In the genomic region with DNA sequence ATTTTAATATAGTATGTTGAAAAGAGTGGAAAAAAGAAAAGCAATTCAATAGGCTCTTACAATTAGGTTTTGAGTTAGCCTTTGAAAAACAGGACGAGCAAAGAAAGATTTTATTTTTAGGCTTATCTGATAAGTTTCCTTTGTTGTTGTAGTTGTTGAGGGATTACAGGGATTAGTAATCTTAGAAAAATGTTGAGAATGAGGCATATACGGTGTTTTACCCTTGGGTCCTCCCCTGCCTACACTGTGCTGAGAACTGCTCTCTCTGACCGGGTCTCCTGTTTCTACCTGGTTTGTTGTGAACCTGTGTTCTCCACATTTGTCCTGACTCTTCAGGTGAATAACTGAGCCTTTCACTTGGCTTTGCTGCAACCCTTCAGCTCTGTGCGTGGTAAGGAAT, we compare ENCODE assay signal across 21 cellular contexts. TPM values are rescaled to one million over a fixed set of nuclear protein-coding genes. Genes with fewer than 3 reads are reported as not detected.
DNase-seq lines count a peak whose midpoint lies in the region; ATAC-seq, FAIRE-seq and TF ChIP-seq lines count a peak whose summit lies in the region.
"Had no signal": no experiment of that assay in that cellular context is flagged by ENCODE, and none has a peak within 500 bp of the region (broad histone marks: within the 10 kb centered on the region; RNA-seq: fewer than 3 reads in every experiment).

No MANE protein-coding gene starts in this region.

- CTCF ChIA-PET in HepG2 (lab: Yijun Ruan, JAX; ENCODE audit: low intra/inter-chr PET ratio, low total read pairs) (no interaction called here), WTC11 (lab: Charles Lee) (interaction anchor here (1.4 kb wide), 2 partner anchors 17 to 260 kb away, joined by 3 to 4 read pairs; partner anchors contain the start of gene CALHM5)

- TF ChIP-seq EP300 in HepG2 (IDR thresholded peaks at IDR 0.05; ENCODE audit: low read depth in 2 of 2, low read length in 2 of 2) (no peak), HepG2 (CRISPR knock-in tag; IDR thresholded peaks at IDR 0.05; ENCODE audit: borderline replicate concordance) (no peak)

- TF ChIP-seq CTCF in HepG2 (CRISPR knock-in tag; IDR thresholded peaks at IDR 0.05) (no peak), right lobe of liver (IDR thresholded peaks at IDR 0.05) (no peak), WTC11 (IDR thresholded peaks at IDR 0.05) (no peak)

- H3K4me1 Mint-ChIP-seq in WTC11: peaks cover 54% of the 10 kb centered on the region

- TF ChIP-seq POLR2A in HepG2 (IDR thresholded peaks at IDR 0.05; ENCODE audit: insufficient read depth in 1 of 2, low read depth in 2 of 2, low read length in 2 of 2) (no peak), right lobe of liver (IDR thresholded peaks at IDR 0.05) (no peak)

- BruUV-seq in HepG2 (replicated peaks; lab: Mats Ljungman, UMichigan): no TSS peak

- H3K27ac Mint-ChIP-seq in WTC11: peak overlapping the region; percentile 21; the same call in 1 of the 2 replicates
- H3K27ac Mint-ChIP-seq: activated T-cell treated with anti-CD3 and anti-CD28 coated beads, Interleukin-2, amount 50 U/mL, for 24 hours; CD8-positive, alpha-beta T cell had no signal

- intact Hi-C loops in HepG2 (cut with micrococcal nuclease; ENCODE audit: unreplicated experiment) (no loop called here), right lobe of liver (cut with DNase I) (no loop called here)

- no peaks in the 10 kb centered on the region for H3K9me3 ChIP-seq in HepG2 (ENCODE audit: low read length)
- H3K9me3 ChIP-seq in right lobe of liver: no peaks in the 10 kb centered on the region
- H3K9me3 ChIP-seq: heart right ventricle, sigmoid colon, thyroid gland had no signal

- no peak for FAIRE-seq in HepG2 (lab: Jason Lieb, UNC)

- no peak overlapping the region for H3K9ac ChIP-seq in HepG2 (ENCODE audit: insufficient read depth, low read depth, low read length)

- DNase-seq in HepG2 (ENCODE audit: low spot score) (peak; percentile 20), right lobe of liver (no peak), WTC11 (ENCODE audit: low spot score) (no peak), hepatic stellate cell (ENCODE audit: low spot score) (peak; percentile 11), COLO829 (ENCODE audit: low spot score) (no peak), globus pallidus (ENCODE audit: low spot score) (no peak), NCI-H1048 (lab: John Stamatoyannopoulos, UW) (no peak)
- no peak for DNase-seq in stimulated activated CD4-positive, alpha-beta T cell treated with anti-CD3 and anti-CD28 coated beads, Interleukin-1b, Interleukin-23, amount 100 ng/mL, for 48 hours
- DNase-seq: activated T-cell treated with anti-CD3 and anti-CD28 coated beads, Interleukin-2, amount 50 U/mL, for 24 hours; CD8-positive, alpha-beta T cell; heart right ventricle; KBM-7; NCI-H1436; NCI-H446; nucleus accumbens; sigmoid colon; thyroid gland had no signal

- ATAC-seq in HepG2 (peak; percentile 58), right lobe of liver (no peak), WTC11 (peak; percentile 23; the same call in 1 of the 2 replicates)
- ATAC-seq: CD8-positive, alpha-beta T cell had no signal

- H3K4me2 ChIP-seq in HepG2 (ENCODE audit: low read depth, low read length): no peak overlapping the region

- 13% methylated on average over 4 of the region's 4 CpGs for WGBS in HepG2 (ENCODE audit: low lambda C conversion rate)
- 52% methylated on average over 4 of the region's 4 CpGs for WGBS in right lobe of liver (ENCODE audit: insufficient coverage, low coverage, low lambda C conversion rate, missing lambda C conversion rate)

- H3K36me3 ChIP-seq in HepG2 (replicated peaks in 1 of 2; ENCODE audit: control insufficient read depth in 1 of 2, insufficient read depth in 2 of 2, low read length in 2 of 2) (no peaks in the 10 kb centered on the region), right lobe of liver (no peaks in the 10 kb centered on the region)
- H3K36me3 ChIP-seq: heart right ventricle, sigmoid colon, thyroid gland had no signal

- in situ Hi-C loops in HepG2 (cut with HindIII; ENCODE audit: extremely low pct_ligation_motif_present, low pct_unique_long_range_greater_than_20kb): no loop called here

- no peak overlapping the region for H3K4me3 Mint-ChIP-seq in WTC11
- H3K4me3 Mint-ChIP-seq: activated T-cell treated with anti-CD3 and anti-CD28 coated beads, Interleukin-2, amount 50 U/mL, for 24 hours; CD8-positive, alpha-beta T cell had no signal

- H3K79me2 ChIP-seq in HepG2 (ENCODE audit: insufficient read depth, low read length): no peaks in the 10 kb centered on the region

- H3K9me3 Mint-ChIP-seq in WTC11: no peaks in the 10 kb centered on the region
- H3K9me3 Mint-ChIP-seq: activated T-cell treated with anti-CD3 and anti-CD28 coated beads, Interleukin-2, amount 50 U/mL, for 24 hours; CD8-positive, alpha-beta T cell had no signal

- H3K27ac ChIP-seq in HepG2 (ENCODE audit: extremely low read length, insufficient read depth, low read length) (no peak overlapping the region), right lobe of liver (no peak overlapping the region)
- H3K27ac ChIP-seq: epithelial cell of prostate, sigmoid colon, thyroid gland had no signal

- no peak for TF ChIP-seq RAD21 in HepG2 (CRISPR knock-in tag; IDR thresholded peaks at IDR 0.05)

- no peaks in the 10 kb centered on the region for H3K36me3 Mint-ChIP-seq in WTC11
- H3K36me3 Mint-ChIP-seq: CD8-positive, alpha-beta T cell had no signal

- POLR2A ChIA-PET in HepG2 (lab: Yijun Ruan, JAX) (no interaction called here), WTC11 (lab: Charles Lee) (no interaction called here)

- H4K20me1 ChIP-seq in HepG2 (ENCODE audit: insufficient read depth, low read length): no peaks in the 10 kb centered on the region

- peaks cover 0 to 6% of the 10 kb centered on the region in 2 experiments; a peak in 1 of 5 replicates for H3K27me3 ChIP-seq in HepG2 (ENCODE audit: control insufficient read depth in 1 of 2, insufficient read depth in 2 of 2, low read length in 2 of 2)
- H3K27me3 ChIP-seq in right lobe of liver: no peaks in the 10 kb centered on the region
- H3K27me3 ChIP-seq: heart right ventricle, sigmoid colon, thyroid gland had no signal

- H3K4me3 ChIP-seq in HepG2 (replicated peaks in 1 of 3; ENCODE audit: insufficient read depth in 1 of 3, low read depth in 2 of 3, low read length in 3 of 3) (no peak overlapping the region), right lobe of liver (no peak overlapping the region)
- H3K4me3 ChIP-seq: sigmoid colon, thyroid gland had no signal

- peaks cover 8% of the 10 kb centered on the region; the same call in 1 of the 2 replicates for H3K4me1 ChIP-seq in HepG2 (ENCODE audit: insufficient read depth, low read length)
- no peaks in the 10 kb centered on the region for H3K4me1 ChIP-seq in right lobe of liver
- H3K4me1 ChIP-seq: sigmoid colon had no signal

- H2AFZ ChIP-seq in HepG2 (ENCODE audit: low read length): no peak overlapping the region

- no peaks in the 10 kb centered on the region for H3K27me3 Mint-ChIP-seq in WTC11 (ENCODE audit: low read depth)

RNA-seq across cellular contexts. Expression of gene TRAPPC3L, which starts 16.7 kb away (rescaled TPM):
- total RNA-seq in HepG2 (2016; rRNA removed; fragmentation: Illumina TruSeq; extraction: Trizol) (not detected in 2 replicates), right lobe of liver (under 1 TPM in 2 of 6 experiments, not detected in 4; 0.12 to 0.17 TPM), WTC11 (2021) (not detected in 3 replicates)
- total RNA-seq in HepG2 (2016; cell fraction: cytosol; rRNA removed; fragmentation: Illumina TruSeq; extraction: Trizol; ENCODE audit: low read depth): not detected in 2 replicates
- not detected in 2 replicates for total RNA-seq in HepG2 (2016; cell fraction: insoluble cytoplasmic fraction; rRNA removed; fragmentation: Illumina TruSeq; extraction: Trizol)
- not detected in 2 replicates for total RNA-seq in HepG2 (2016; cell fraction: membrane; rRNA removed; fragmentation: Illumina TruSeq; extraction: Trizol)
- not detected in 2 replicates for total RNA-seq in HepG2 (2016; cell fraction: nucleus; rRNA removed; fragmentation: Illumina TruSeq; extraction: Trizol)
- not detected in 2 replicates for polyA plus RNA-seq in HepG2 (2011; rRNA removed)
- not detected in 2 replicates for polyA plus RNA-seq in HepG2 (2011; cell fraction: cytosol; rRNA removed)
- not detected in 2 replicates for polyA plus RNA-seq in HepG2 (2011; cell fraction: nucleus; rRNA removed)
- polyA plus RNA-seq in HepG2 (2012): not detected in 2 replicates
- polyA plus RNA-seq in HepG2 (2016; cell fraction: cytosol; fragmentation: Illumina TruSeq; extraction: Trizol; ENCODE audit: low read depth): not detected in 2 replicates
- not detected in 2 replicates for polyA plus RNA-seq in HepG2 (2016; cell fraction: insoluble cytoplasmic fraction; fragmentation: Illumina TruSeq; extraction: Trizol; ENCODE audit: low read depth)
- polyA plus RNA-seq in HepG2 (2016; cell fraction: membrane; fragmentation: Illumina TruSeq; extraction: Trizol; ENCODE audit: low read depth): not detected in 2 replicates
- not detected in 2 replicates for polyA plus RNA-seq in HepG2 (2016; cell fraction: nucleus; fragmentation: Illumina TruSeq; extraction: Trizol; ENCODE audit: insufficient read depth, low read depth)
- polyA minus RNA-seq in HepG2 (2011; rRNA and poly(A)+ RNA removed; ENCODE audit: low replicate concordance): 2.7 TPM in 1 of 2 replicates, not detected in the other
- polyA minus RNA-seq in HepG2 (2011; cell fraction: cytosol; rRNA and poly(A)+ RNA removed): not detected in 2 replicates
- not detected in 2 replicates for polyA minus RNA-seq in HepG2 (2011; cell fraction: nucleus; rRNA and poly(A)+ RNA removed)
- total RNA-seq: A673; CD8-positive, alpha-beta T cell; cerebellum; mucosa of gallbladder; sigmoid colon had no signal
- polyA plus RNA-seq: sigmoid colon had no signal

RNA-seq across cellular contexts. Expression of gene CALHM5, which starts 17.4 kb away (rescaled TPM):
- not detected in 2 replicates for total RNA-seq in HepG2 (2016; rRNA removed; fragmentation: Illumina TruSeq; extraction: Trizol)
- total RNA-seq in HepG2 (2016; cell fraction: cytosol; rRNA removed; fragmentation: Illumina TruSeq; extraction: Trizol; ENCODE audit: low read depth): not detected in 2 replicates
- not detected in 2 replicates for total RNA-seq in HepG2 (2016; cell fraction: insoluble cytoplasmic fraction; rRNA removed; fragmentation: Illumina TruSeq; extraction: Trizol)
- total RNA-seq in HepG2 (2016; cell fraction: membrane; rRNA removed; fragmentation: Illumina TruSeq; extraction: Trizol): not detected in 2 replicates
- total RNA-seq in HepG2 (2016; cell fraction: nucleus; rRNA removed; fragmentation: Illumina TruSeq; extraction: Trizol): not detected in 2 replicates
- polyA plus RNA-seq in HepG2 (2011; rRNA removed): not detected in 2 replicates
- polyA plus RNA-seq in HepG2 (2011; cell fraction: cytosol; rRNA removed): not detected in 2 replicates
- not detected in 2 replicates for polyA plus RNA-seq in HepG2 (2011; cell fraction: nucleus; rRNA removed)
- polyA plus RNA-seq in HepG2 (2012): not detected in 2 replicates
- polyA plus RNA-seq in HepG2 (2016; cell fraction: cytosol; fragmentation: Illumina TruSeq; extraction: Trizol; ENCODE audit: low read depth): not detected in 2 replicates
- not detected in 2 replicates for polyA plus RNA-seq in HepG2 (2016; cell fraction: insoluble cytoplasmic fraction; fragmentation: Illumina TruSeq; extraction: Trizol; ENCODE audit: low read depth)
- not detected in 2 replicates for polyA plus RNA-seq in HepG2 (2016; cell fraction: membrane; fragmentation: Illumina TruSeq; extraction: Trizol; ENCODE audit: low read depth)
- polyA plus RNA-seq in HepG2 (2016; cell fraction: nucleus; fragmentation: Illumina TruSeq; extraction: Trizol; ENCODE audit: insufficient read depth, low read depth): not detected in 2 replicates
- polyA minus RNA-seq in HepG2 (2011; rRNA and poly(A)+ RNA removed; ENCODE audit: low replicate concordance): not detected in 2 replicates
- polyA minus RNA-seq in HepG2 (2011; cell fraction: cytosol; rRNA and poly(A)+ RNA removed): not detected in 2 replicates
- not detected in 2 replicates for polyA minus RNA-seq in HepG2 (2011; cell fraction: nucleus; rRNA and poly(A)+ RNA removed)
- total RNA-seq in right lobe of liver: under 1 TPM; 0.06 to 0.49 (median 0.18) TPM
- total RNA-seq in WTC11 (2021): 0.07 to 0.11 TPM (median 0.09 TPM) in 3 replicates
- total RNA-seq: CD8-positive, alpha-beta T cell had no signal

RNA-seq across cellular contexts. Expression of gene CALHM4, which starts 24.8 kb away (rescaled TPM):
- total RNA-seq in HepG2 (2016; rRNA removed; fragmentation: Illumina TruSeq; extraction: Trizol): not detected in 2 replicates
- not detected in 2 replicates for total RNA-seq in HepG2 (2016; cell fraction: cytosol; rRNA removed; fragmentation: Illumina TruSeq; extraction: Trizol; ENCODE audit: low read depth)
- not detected in 2 replicates for total RNA-seq in HepG2 (2016; cell fraction: insoluble cytoplasmic fraction; rRNA removed; fragmentation: Illumina TruSeq; extraction: Trizol)
- total RNA-seq in HepG2 (2016; cell fraction: membrane; rRNA removed; fragmentation: Illumina TruSeq; extraction: Trizol): not detected in 2 replicates
- not detected in 2 replicates for total RNA-seq in HepG2 (2016; cell fraction: nucleus; rRNA removed; fragmentation: Illumina TruSeq; extraction: Trizol)
- polyA plus RNA-seq in HepG2 (2011; rRNA removed): not detected in 2 replicates
- polyA plus RNA-seq in HepG2 (2011; cell fraction: cytosol; rRNA removed): 0.05 TPM in 2 replicates
- not detected in 2 replicates for polyA plus RNA-seq in HepG2 (2011; cell fraction: nucleus; rRNA removed)
- polyA plus RNA-seq in HepG2 (2012): 0.44 TPM in 1 of 2 replicates, not detected in the other
- polyA plus RNA-seq in HepG2 (2016; cell fraction: cytosol; fragmentation: Illumina TruSeq; extraction: Trizol; ENCODE audit: low read depth): not detected in 2 replicates
- not detected in 2 replicates for polyA plus RNA-seq in HepG2 (2016; cell fraction: insoluble cytoplasmic fraction; fragmentation: Illumina TruSeq; extraction: Trizol; ENCODE audit: low read depth)
- not detected in 2 replicates for polyA plus RNA-seq in HepG2 (2016; cell fraction: membrane; fragmentation: Illumina TruSeq; extraction: Trizol; ENCODE audit: low read depth)
- polyA plus RNA-seq in HepG2 (2016; cell fraction: nucleus; fragmentation: Illumina TruSeq; extraction: Trizol; ENCODE audit: insufficient read depth, low read depth): not detected in 2 replicates
- 0.28 TPM in 1 of 2 replicates, not detected in the other for polyA minus RNA-seq in HepG2 (2011; rRNA and poly(A)+ RNA removed; ENCODE audit: low replicate concordance)
- not detected in 2 replicates for polyA minus RNA-seq in HepG2 (2011; cell fraction: cytosol; rRNA and poly(A)+ RNA removed)
- not detected in 2 replicates for polyA minus RNA-seq in HepG2 (2011; cell fraction: nucleus; rRNA and poly(A)+ RNA removed)
- total RNA-seq in right lobe of liver: not detected
- total RNA-seq in WTC11 (2021): not detected in 3 replicates
- total RNA-seq: A673; CD8-positive, alpha-beta T cell; cerebellum; mucosa of gallbladder; sigmoid colon; thyroid gland had no signal
- polyA plus RNA-seq: sigmoid colon had no signal

RNA-seq across cellular contexts. Expression of gene RWDD1, which starts 42.5 kb away (rescaled TPM):
- total RNA-seq in HepG2 (2016; rRNA removed; fragmentation: Illumina TruSeq; extraction: Trizol): 67.1 and 90.5 TPM in 2 replicates
- 105 and 125 TPM in 2 replicates for total RNA-seq in HepG2 (2016; cell fraction: cytosol; rRNA removed; fragmentation: Illumina TruSeq; extraction: Trizol; ENCODE audit: low read depth)
- 63.5 and 89.9 TPM in 2 replicates for total RNA-seq in HepG2 (2016; cell fraction: insoluble cytoplasmic fraction; rRNA removed; fragmentation: Illumina TruSeq; extraction: Trizol)
- total RNA-seq in HepG2 (2016; cell fraction: membrane; rRNA removed; fragmentation: Illumina TruSeq; extraction: Trizol): 130 and 134 TPM in 2 replicates
- 31.8 and 32.2 TPM in 2 replicates for total RNA-seq in HepG2 (2016; cell fraction: nucleus; rRNA removed; fragmentation: Illumina TruSeq; extraction: Trizol)
- polyA plus RNA-seq in HepG2 (2011; rRNA removed): 20.9 and 27.4 TPM in 2 replicates
- 15.5 and 18.4 TPM in 2 replicates for polyA plus RNA-seq in HepG2 (2011; cell fraction: cytosol; rRNA removed)
- 4.1 and 4.9 TPM in 2 replicates for polyA plus RNA-seq in HepG2 (2011; cell fraction: nucleus; rRNA removed)
- polyA plus RNA-seq in HepG2 (2012): 36.7 and 37.0 TPM in 2 replicates
- 175 and 218 TPM in 2 replicates for polyA plus RNA-seq in HepG2 (2016; cell fraction: cytosol; fragmentation: Illumina TruSeq; extraction: Trizol; ENCODE audit: low read depth)
- 130 and 131 TPM in 2 replicates for polyA plus RNA-seq in HepG2 (2016; cell fraction: insoluble cytoplasmic fraction; fragmentation: Illumina TruSeq; extraction: Trizol; ENCODE audit: low read depth)
- polyA plus RNA-seq in HepG2 (2016; cell fraction: membrane; fragmentation: Illumina TruSeq; extraction: Trizol; ENCODE audit: low read depth): 166 and 180 TPM in 2 replicates
- 53.5 and 59.6 TPM in 2 replicates for polyA plus RNA-seq in HepG2 (2016; cell fraction: nucleus; fragmentation: Illumina TruSeq; extraction: Trizol; ENCODE audit: insufficient read depth, low read depth)
- polyA minus RNA-seq in HepG2 (2011; rRNA and poly(A)+ RNA removed; ENCODE audit: low replicate concordance): 8.1 and 8.3 TPM in 2 replicates
- polyA minus RNA-seq in HepG2 (2011; cell fraction: cytosol; rRNA and poly(A)+ RNA removed): 8.3 and 9.7 TPM in 2 replicates
- 8.8 and 13.2 TPM in 2 replicates for polyA minus RNA-seq in HepG2 (2011; cell fraction: nucleus; rRNA and poly(A)+ RNA removed)
- total RNA-seq in right lobe of liver: 10 to 100 TPM; 14.8 to 22.1 (median 21.2) TPM
- 26.2 to 33.8 TPM (median 28.3 TPM) in 3 replicates for total RNA-seq in WTC11 (2021)

Comparison
In these comparisons a context has a peak if more than half of its experiments do, and no peak if none do; other contexts are left out.
1. ATAC-seq: peak in HepG2 (single experiment) and WTC11 (single experiment); none in right lobe of liver (0 of 4).
2. DNase-seq: peak in HepG2 (single experiment) and hepatic stellate cell (single experiment); none in right lobe of liver (0 of 3), WTC11 (single experiment), stimulated activated CD4-positive, alpha-beta T cell treated with anti-CD3 and anti-CD28 coated beads, Interleukin-1b, Interleukin-23, amount 100 ng/mL, for 48 hours (single experiment), COLO829 (single experiment), globus pallidus (single experiment) and NCI-H1048 (single experiment).